Comparison of ENCODE assay signal across 15 cellular contexts in the genomic region with DNA sequence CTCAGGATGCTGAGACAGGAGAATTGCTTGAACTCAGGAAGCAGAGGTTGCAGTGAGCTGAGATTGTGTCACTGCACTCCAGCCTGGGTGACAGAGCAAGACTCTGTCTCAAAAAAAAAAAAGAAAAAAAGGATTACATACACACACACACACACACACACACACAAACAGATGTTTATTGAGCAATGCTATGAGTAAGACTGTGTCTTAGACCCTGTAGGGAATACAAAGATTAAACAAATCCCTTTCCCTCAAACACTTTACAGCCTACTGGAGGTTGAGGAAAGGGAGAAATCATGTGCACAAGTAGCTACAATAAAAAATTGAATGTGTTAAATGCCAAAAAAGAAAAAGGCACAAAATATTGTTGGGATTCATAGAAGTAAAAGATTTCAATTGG. TPM values are rescaled to one million over a fixed set of nuclear protein-coding genes. Genes with fewer than 3 reads are reported as not detected.
DNase-seq lines count a peak whose midpoint lies in the region; ATAC-seq and TF ChIP-seq lines count a peak whose summit lies in the region.
"Had no signal": no experiment of that assay in that cellular context is flagged by ENCODE, and none has a peak within 500 bp of the region (broad histone marks: within the 10 kb centered on the region; RNA-seq: fewer than 3 reads in every experiment).

No MANE protein-coding gene starts in this region.

- POLR2A ChIA-PET in Caco-2 (lab: Charles Lee), result no interaction called here

- H3K36me3 Mint-ChIP-seq in Calu3 (ENCODE audit: insufficient read depth, unreplicated experiment) (peaks cover 10% of the 10 kb centered on the region), Caco-2 (ENCODE audit: insufficient read depth, unreplicated experiment) (no peaks in the 10 kb centered on the region)

- no peak overlapping the region for H3K27ac ChIP-seq in brain microvascular endothelial cell
- H3K27ac ChIP-seq: neural progenitor cell had no signal

- H3K4me3 ChIP-seq in brain microvascular endothelial cell (ENCODE audit: low read depth, low read length) (no peak overlapping the region), Caco-2 (ENCODE audit: low read depth, low read length) (no peak overlapping the region)
- H3K4me3 ChIP-seq: neural progenitor cell, smooth muscle cell had no signal

- intact Hi-C loops in Calu3 (cut with micrococcal nuclease; ENCODE audit: unreplicated experiment), result no loop called here
- intact Hi-C loops in Caco-2 (cut with micrococcal nuclease; ENCODE audit: unreplicated experiment), result no loop called here

- peaks cover 2% of the 10 kb centered on the region for H3K9me3 Mint-ChIP-seq in Calu3 (ENCODE audit: low read depth, unreplicated experiment)
- no peaks in the 10 kb centered on the region for H3K9me3 Mint-ChIP-seq in Caco-2 (ENCODE audit: unreplicated experiment)

- BruUV-seq in Calu3 (replicated peaks; lab: Mats Ljungman, UMichigan) (no TSS peak), Caco-2 (replicated peaks; lab: Mats Ljungman, UMichigan) (no TSS peak)

- H3K4me1 Mint-ChIP-seq in Calu3 (ENCODE audit: low read depth, unreplicated experiment) (peaks cover 8% of the 10 kb centered on the region), Caco-2 (ENCODE audit: low read depth, unreplicated experiment) (no peaks in the 10 kb centered on the region)
- H3K4me1 Mint-ChIP-seq: neural progenitor cell had no signal

- H3K27me3 ChIP-seq in brain microvascular endothelial cell (replicated peaks), result no peaks in the 10 kb centered on the region
- no peaks in the 10 kb centered on the region for H3K27me3 ChIP-seq in Caco-2 (replicated peaks; ENCODE audit: control insufficient read depth, insufficient read depth, low read length)
- H3K27me3 ChIP-seq: neural progenitor cell had no signal

- CTCF ChIA-PET in Calu3 (lab: Charles Lee), result interaction anchor here (0.7 kb wide), 1 partner anchor 66 kb away, joined by 5 read pairs; no protein-coding TSS in a partner anchor
- CTCF ChIA-PET in Caco-2 (lab: Charles Lee), result no interaction called here

- H3K27ac Mint-ChIP-seq in Calu3 (ENCODE audit: unreplicated experiment) (no peak overlapping the region), Caco-2 (ENCODE audit: unreplicated experiment) (no peak overlapping the region)
- H3K27ac Mint-ChIP-seq: neural progenitor cell had no signal

- H3K27me3 Mint-ChIP-seq in Calu3 (ENCODE audit: unreplicated experiment), result no peaks in the 10 kb centered on the region
- no peaks in the 10 kb centered on the region for H3K27me3 Mint-ChIP-seq in Caco-2 (ENCODE audit: insufficient read depth, unreplicated experiment)

- H3K36me3 ChIP-seq in brain microvascular endothelial cell (replicated peaks), result no peaks in the 10 kb centered on the region
- H3K36me3 ChIP-seq in Caco-2 (ENCODE audit: control insufficient read depth, insufficient read depth, low read length), result no peaks in the 10 kb centered on the region

- no peaks in the 10 kb centered on the region for H3K9me3 ChIP-seq in Caco-2

- DNase-seq in EH (ENCODE audit: low read depth) (peak; percentile 57), HT1080 (ENCODE audit: low read depth) (peak; percentile 34), brain microvascular endothelial cell (peak; percentile 42), iris pigment epithelial cell (ENCODE audit: low read depth) (peak; percentile 79), Calu3 (no peak), Caco-2 (no peak)
- DNase-seq: activated CD4-positive, alpha-beta T cell treated with anti-CD3 and anti-CD28 coated beads, Interleukin-2, amount 50 U/mL, for 48 hours; activated effector memory CD4-positive, alpha-beta T cell treated with Interleukin-2 at 50 U/mL for 16 hours; NCI-H526 treated with DMSO at 0.1 percent for 48 hours; SHP77; T-helper 9 cell had no signal

- ATAC-seq in HG02970 (IDR thresholded peaks at IDR 0.05; ENCODE audit: low FRiP score, unreplicated experiment) (no peak), HG03469 (IDR thresholded peaks at IDR 0.05; ENCODE audit: unreplicated experiment) (no peak)

- no peaks in the 10 kb centered on the region for H3K4me1 ChIP-seq in Caco-2
- H3K4me1 ChIP-seq: neural progenitor cell had no signal

- in situ Hi-C loops in brain microvascular endothelial cell (cut with HindIII; ENCODE audit: low pct_ligation_motif_present, low sequenced_read_pairs), result no loop called here

- H3K4me3 Mint-ChIP-seq in Calu3 (ENCODE audit: low read depth, unreplicated experiment), result no peak overlapping the region
- no peak overlapping the region for H3K4me3 Mint-ChIP-seq in Caco-2 (ENCODE audit: unreplicated experiment)
- H3K4me3 Mint-ChIP-seq: neural progenitor cell had no signal

- TF ChIP-seq CTCF in brain microvascular endothelial cell (IDR thresholded peaks at IDR 0.05; ENCODE audit: low read depth, low read length, missing control alignments), result no peak
- TF ChIP-seq CTCF in Calu3 (IDR thresholded peaks at IDR 0.05; ENCODE audit: unreplicated experiment), result no peak
- no peak for TF ChIP-seq CTCF in Caco-2 (IDR thresholded peaks at IDR 0.05; ENCODE audit: insufficient read depth in 1 of 2, low read depth in 1 of 2, low read length in 1 of 2, severe bottlenecking in 1 of 2, unreplicated experiment in 1 of 2)

RNA-seq across cellular contexts. Expression of a gene that starts 58.1 kb away (rescaled TPM):
- total RNA-seq in HT1080 (2014; rRNA removed; shearing (Covaris generic)), result 6.1 and 12.4 TPM in 2 replicates
- 16.8 and 18.7 TPM in 2 replicates for polyA plus RNA-seq in HT1080 (2015; cell fraction: cytosol; rRNA removed)
- 21.3 and 28.7 TPM in 2 replicates for polyA plus RNA-seq in HT1080 (2015; cell fraction: nucleus; rRNA removed)
- total RNA-seq in Calu3 (2022) (21.6 and 22.5 TPM in 2 replicates), Caco-2 (2022) (15.5 and 16.8 TPM in 2 replicates)

RNA-seq across cellular contexts. Expression of a gene that starts 58.2 kb away (rescaled TPM):
- 13.7 and 14.4 TPM in 2 replicates for total RNA-seq in HT1080 (2014; rRNA removed; shearing (Covaris generic))
- 9.1 and 10.7 TPM in 2 replicates for polyA plus RNA-seq in HT1080 (2015; cell fraction: cytosol; rRNA removed)
- 29.5 and 39.5 TPM in 2 replicates for polyA plus RNA-seq in HT1080 (2015; cell fraction: nucleus; rRNA removed)
- 13.3 and 15.3 TPM in 2 replicates for total RNA-seq in Calu3 (2022)
- 12.3 and 12.9 TPM in 2 replicates for total RNA-seq in Caco-2 (2022)

Comparison
In these comparisons a context has a peak if more than half of its experiments do, and no peak if none do; other contexts are left out.
1. DNase-seq: peak in EH (single experiment), HT1080 (single experiment), brain microvascular endothelial cell (single experiment) and iris pigment epithelial cell (single experiment); none in Calu3 (single experiment) and Caco-2 (0 of 2).